Comparison of ENCODE assay signal across 3 cellular contexts in the genomic region with DNA sequence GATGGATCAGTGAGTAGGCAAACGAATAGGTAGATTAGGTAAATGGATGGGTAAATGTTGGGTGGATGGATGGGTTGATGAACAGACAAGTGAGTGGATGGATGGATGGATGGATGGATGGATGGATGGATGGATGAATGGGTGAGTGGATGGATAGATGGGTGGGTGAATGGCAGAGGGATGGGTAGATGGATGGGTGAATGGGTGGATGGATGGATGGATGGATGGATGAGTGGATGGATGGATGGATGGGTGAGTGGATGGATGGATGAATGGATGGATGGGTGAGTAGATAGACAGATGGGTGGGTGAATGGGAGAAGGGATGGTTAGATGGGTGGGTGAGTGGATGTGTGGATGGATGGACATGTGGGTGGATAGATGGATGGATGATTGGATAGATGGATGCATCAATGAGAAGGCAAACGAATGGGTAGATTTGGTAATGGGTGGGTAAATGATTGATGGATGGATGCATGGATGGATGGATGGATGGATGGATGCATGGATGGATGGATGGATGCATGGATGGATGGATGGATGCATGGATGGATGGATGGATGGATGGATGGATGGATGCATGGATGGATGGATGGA.
TF ChIP-seq lines count a peak whose summit lies in the region.
"Not testable (repeated sequence)": the region's sequence is repeated elsewhere in the genome, so short reads cannot be mapped to it uniquely, and the experiment has no call there.

No MANE protein-coding gene starts in this region.

TF ChIP-seq in HEK293, 187 proteins besides CTCF, POLR2A, EP300 and RAD21:
- TF ChIP-seq ZBTB17 (tag by site-specific recombination; IDR thresholded peaks at IDR 0.05) (peak; percentile 99), ZBTB7A (tag by site-specific recombination; IDR thresholded peaks at IDR 0.05; ENCODE audit: low read depth) (0 out of 2 replicates have a peak, but pooled peaks have one; percentile 15), ZNF530 (tag by site-specific recombination; IDR thresholded peaks at IDR 0.05; ENCODE audit: low read depth) (0 out of 2 replicates have a peak, but pooled peaks have one; percentile 8), ZNF366 (tag by site-specific recombination; conservative IDR thresholded peaks at IDR 0.05) (peak; percentile 100), ZNF248 (tag by site-specific recombination; IDR thresholded peaks at IDR 0.05) (peak; percentile 75; the same call in 1 of the 2 replicates)
- TF ChIP-seq, protein P1, sequence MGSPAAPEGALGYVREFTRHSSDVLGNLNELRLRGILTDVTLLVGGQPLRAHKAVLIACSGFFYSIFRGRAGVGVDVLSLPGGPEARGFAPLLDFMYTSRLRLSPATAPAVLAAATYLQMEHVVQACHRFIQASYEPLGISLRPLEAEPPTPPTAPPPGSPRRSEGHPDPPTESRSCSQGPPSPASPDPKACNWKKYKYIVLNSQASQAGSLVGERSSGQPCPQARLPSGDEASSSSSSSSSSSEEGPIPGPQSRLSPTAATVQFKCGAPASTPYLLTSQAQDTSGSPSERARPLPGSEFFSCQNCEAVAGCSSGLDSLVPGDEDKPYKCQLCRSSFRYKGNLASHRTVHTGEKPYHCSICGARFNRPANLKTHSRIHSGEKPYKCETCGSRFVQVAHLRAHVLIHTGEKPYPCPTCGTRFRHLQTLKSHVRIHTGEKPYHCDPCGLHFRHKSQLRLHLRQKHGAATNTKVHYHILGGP (tag by site-specific recombination; IDR thresholded peaks at IDR 0.05), result peak; percentile 25; the same call in 1 of the 2 replicates
- TF ChIP-seq, protein P2, sequence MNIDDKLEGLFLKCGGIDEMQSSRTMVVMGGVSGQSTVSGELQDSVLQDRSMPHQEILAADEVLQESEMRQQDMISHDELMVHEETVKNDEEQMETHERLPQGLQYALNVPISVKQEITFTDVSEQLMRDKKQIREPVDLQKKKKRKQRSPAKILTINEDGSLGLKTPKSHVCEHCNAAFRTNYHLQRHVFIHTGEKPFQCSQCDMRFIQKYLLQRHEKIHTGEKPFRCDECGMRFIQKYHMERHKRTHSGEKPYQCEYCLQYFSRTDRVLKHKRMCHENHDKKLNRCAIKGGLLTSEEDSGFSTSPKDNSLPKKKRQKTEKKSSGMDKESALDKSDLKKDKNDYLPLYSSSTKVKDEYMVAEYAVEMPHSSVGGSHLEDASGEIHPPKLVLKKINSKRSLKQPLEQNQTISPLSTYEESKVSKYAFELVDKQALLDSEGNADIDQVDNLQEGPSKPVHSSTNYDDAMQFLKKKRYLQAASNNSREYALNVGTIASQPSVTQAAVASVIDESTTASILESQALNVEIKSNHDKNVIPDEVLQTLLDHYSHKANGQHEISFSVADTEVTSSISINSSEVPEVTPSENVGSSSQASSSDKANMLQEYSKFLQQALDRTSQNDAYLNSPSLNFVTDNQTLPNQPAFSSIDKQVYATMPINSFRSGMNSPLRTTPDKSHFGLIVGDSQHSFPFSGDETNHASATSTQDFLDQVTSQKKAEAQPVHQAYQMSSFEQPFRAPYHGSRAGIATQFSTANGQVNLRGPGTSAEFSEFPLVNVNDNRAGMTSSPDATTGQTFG (tag by site-specific recombination; IDR thresholded peaks at IDR 0.05; ENCODE audit: borderline replicate concordance), result peak; percentile 22; the same call in 1 of the 2 replicates
- TF ChIP-seq, protein P3, sequence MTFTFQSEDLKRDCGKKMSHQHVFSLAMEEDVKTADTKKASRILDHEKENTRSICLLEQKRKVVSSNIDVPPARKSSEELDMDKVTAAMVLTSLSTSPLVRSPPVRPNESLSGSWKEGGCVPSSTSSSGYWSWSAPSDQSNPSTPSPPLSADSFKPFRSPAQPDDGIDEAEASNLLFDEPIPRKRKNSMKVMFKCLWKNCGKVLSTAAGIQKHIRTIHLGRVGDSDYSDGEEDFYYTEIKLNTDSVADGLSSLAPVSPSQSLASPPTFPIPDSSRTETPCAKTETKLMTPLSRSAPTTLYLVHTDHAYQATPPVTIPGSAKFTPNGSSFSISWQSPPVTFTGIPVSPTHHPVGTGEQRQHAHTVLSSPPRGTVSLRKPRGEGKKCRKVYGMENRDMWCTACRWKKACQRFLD (tag by site-specific recombination; IDR thresholded peaks at IDR 0.05), result peak; percentile 19; the same call in 1 of the 2 replicates

TF ChIP-seq in K562, 482 proteins besides CTCF, POLR2A, EP300 and RAD21:
- TF ChIP-seq, protein P4, sequence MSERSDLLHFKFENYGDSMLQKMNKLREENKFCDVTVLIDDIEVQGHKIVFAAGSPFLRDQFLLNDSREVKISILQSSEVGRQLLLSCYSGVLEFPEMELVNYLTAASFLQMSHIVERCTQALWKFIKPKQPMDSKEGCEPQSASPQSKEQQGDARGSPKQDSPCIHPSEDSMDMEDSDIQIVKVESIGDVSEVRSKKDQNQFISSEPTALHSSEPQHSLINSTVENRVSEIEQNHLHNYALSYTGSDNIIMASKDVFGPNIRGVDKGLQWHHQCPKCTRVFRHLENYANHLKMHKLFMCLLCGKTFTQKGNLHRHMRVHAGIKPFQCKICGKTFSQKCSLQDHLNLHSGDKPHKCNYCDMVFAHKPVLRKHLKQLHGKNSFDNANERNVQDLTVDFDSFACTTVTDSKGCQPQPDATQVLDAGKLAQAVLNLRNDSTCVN (CRISPR knock-in tag; IDR thresholded peaks at IDR 0.05), result 0 out of 2 replicates have a peak, but pooled peaks have one; percentile 9
- peak; percentile 74 for TF ChIP-seq EHMT2 (IDR thresholded peaks at IDR 0.05)

TF ChIP-seq in HepG2, 621 proteins besides CTCF, POLR2A, EP300 and RAD21:
- TF ChIP-seq FOXA1 (IDR thresholded peaks at IDR 0.05), result 0 out of 2 replicates have a peak, but pooled peaks have one; percentile 10
- not testable (repeated sequence) for TF ChIP-seq FOXA1 (CRISPR knock-in tag; IDR thresholded peaks at IDR 0.05)
